20 cellular contexts compared by ENCODE assay signal in the genomic region with DNA sequence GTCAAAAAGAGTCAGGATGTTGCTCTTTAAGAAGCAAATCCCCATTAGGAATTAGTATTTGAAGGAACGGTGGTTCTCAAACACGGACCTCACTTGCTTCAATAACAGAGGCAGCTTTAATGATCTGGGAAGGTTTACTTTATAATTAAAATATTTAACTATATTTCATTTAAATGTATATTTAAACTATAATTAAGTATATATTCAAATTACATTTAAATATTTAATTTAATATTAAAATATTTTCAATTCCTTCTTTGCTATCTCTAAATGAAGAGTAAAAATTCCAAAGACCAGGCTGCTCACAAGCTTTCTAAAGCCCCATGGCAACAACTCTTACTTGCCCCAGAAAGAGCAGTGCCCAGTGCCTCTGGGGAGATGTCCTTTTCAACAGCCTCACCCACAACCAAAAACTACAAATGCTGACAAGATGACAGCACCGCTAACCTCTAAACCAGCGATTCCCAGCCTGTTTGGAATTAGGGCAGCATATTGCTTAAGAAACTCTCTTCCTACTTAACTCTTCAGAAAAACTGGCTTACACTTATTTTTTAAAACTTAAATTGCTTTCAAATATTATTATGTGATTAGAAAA.
"Had no signal": no experiment of that assay in that cellular context is flagged by ENCODE, and none has a peak within 500 bp of the region (broad histone marks: within the 10 kb centered on the region; RNA-seq: fewer than 3 reads in every experiment).

No MANE protein-coding gene starts in this region.

- H3K27me3 ChIP-seq: colonic mucosa had no signal

- H3K27ac Mint-ChIP-seq: activated CD4-positive, alpha-beta memory T cell treated with anti-CD3 and anti-CD28 coated beads for 36 hours; activated naive CD4-positive, alpha-beta T cell treated with anti-CD3 and anti-CD28 coated beads, Interleukin-2, amount 50 U/mL, for 24 hours; activated naive CD8-positive, alpha-beta T cell treated with anti-CD3 and anti-CD28 coated beads, Interleukin-2, amount 50 U/mL, for 24 hours; activated T-cell treated with anti-CD3 and anti-CD28 coated beads, Interleukin-2, amount 50 U/mL, for 24 hours; activated T-helper 17 cell treated with anti-CD3 and anti-CD28 coated beads, Interleukin-2, amount 50 U/mL, for 72 hours; naive thymus-derived CD8-positive, alpha-beta T cell; T-cell had no signal

- H3K9me3 Mint-ChIP-seq: activated CD4-positive, alpha-beta memory T cell treated with anti-CD3 and anti-CD28 coated beads for 36 hours; activated naive CD8-positive, alpha-beta T cell treated with anti-CD3 and anti-CD28 coated beads, Interleukin-2, amount 50 U/mL, for 24 hours; activated T-cell treated with anti-CD3 and anti-CD28 coated beads, Interleukin-2, amount 50 U/mL, for 24 hours; activated T-helper 17 cell treated with anti-CD3 and anti-CD28 coated beads, Interleukin-2, amount 50 U/mL, for 72 hours; T-cell had no signal

- ATAC-seq: activated naive CD8-positive, alpha-beta T cell treated with anti-CD3 and anti-CD28 coated beads, Interleukin-2, amount 50 U/mL, for 24 hours; activated T-helper 17 cell treated with anti-CD3 and anti-CD28 coated beads, Interleukin-2, amount 50 U/mL, for 72 hours; naive thymus-derived CD8-positive, alpha-beta T cell; T-cell; upper lobe of right lung had no signal

- FAIRE-seq: bronchial epithelial cell, keratinocyte had no signal

- H3K27ac ChIP-seq: colonic mucosa, spleen, tibial artery, upper lobe of right lung had no signal

- H3K9me3 ChIP-seq: colonic mucosa, spleen, suprapubic skin, tibial artery, upper lobe of right lung had no signal

- DNase-seq: activated CD4-positive, alpha-beta memory T cell treated with anti-CD3 and anti-CD28 coated beads for 36 hours; activated CD4-positive, alpha-beta T cell treated with anti-CD3 and anti-CD28 coated beads for 48 hours; activated CD8-positive, alpha-beta memory T cell treated with anti-CD3 and anti-CD28 coated beads, Interleukin-2, amount 50 U/mL, for 4 hours; activated naive CD8-positive, alpha-beta T cell treated with anti-CD3 and anti-CD28 coated beads, Interleukin-2, amount 50 U/mL, for 24 hours; activated T-cell treated with anti-CD3 and anti-CD28 coated beads, Interleukin-2, amount 50 U/mL, for 24 hours; colonic mucosa; dorsolateral prefrontal cortex; effector memory CD4-positive, alpha-beta T cell; mesenchymal stem cell; naive thymus-derived CD8-positive, alpha-beta T cell; spleen; stimulated activated naive CD4-positive, alpha-beta T cell; T-cell; tibial artery; upper lobe of right lung had no signal

- H3K4me3 Mint-ChIP-seq: activated CD4-positive, alpha-beta memory T cell treated with anti-CD3 and anti-CD28 coated beads for 36 hours; activated naive CD4-positive, alpha-beta T cell treated with anti-CD3 and anti-CD28 coated beads, Interleukin-2, amount 50 U/mL, for 24 hours; activated naive CD8-positive, alpha-beta T cell treated with anti-CD3 and anti-CD28 coated beads, Interleukin-2, amount 50 U/mL, for 24 hours; activated T-cell treated with anti-CD3 and anti-CD28 coated beads, Interleukin-2, amount 50 U/mL, for 24 hours; activated T-helper 17 cell treated with anti-CD3 and anti-CD28 coated beads, Interleukin-2, amount 50 U/mL, for 72 hours; naive thymus-derived CD8-positive, alpha-beta T cell; T-cell had no signal

- H3K4me1 Mint-ChIP-seq: activated naive CD4-positive, alpha-beta T cell treated with anti-CD3 and anti-CD28 coated beads, Interleukin-2, amount 50 U/mL, for 24 hours; activated naive CD8-positive, alpha-beta T cell treated with anti-CD3 and anti-CD28 coated beads, Interleukin-2, amount 50 U/mL, for 24 hours; activated T-helper 17 cell treated with anti-CD3 and anti-CD28 coated beads, Interleukin-2, amount 50 U/mL, for 72 hours; naive thymus-derived CD8-positive, alpha-beta T cell; T-cell had no signal

- H3K4me1 ChIP-seq: colonic mucosa, spleen, suprapubic skin, upper lobe of right lung had no signal

- H3K4me3 ChIP-seq: colonic mucosa, spleen, suprapubic skin, tibial artery, upper lobe of right lung had no signal

- H3K36me3 Mint-ChIP-seq: activated CD4-positive, alpha-beta memory T cell treated with anti-CD3 and anti-CD28 coated beads for 36 hours; activated naive CD4-positive, alpha-beta T cell treated with anti-CD3 and anti-CD28 coated beads, Interleukin-2, amount 50 U/mL, for 24 hours; naive thymus-derived CD8-positive, alpha-beta T cell; T-cell had no signal

- H3K36me3 ChIP-seq: colonic mucosa, spleen, suprapubic skin, tibial artery, upper lobe of right lung had no signal
